Comparison of ENCODE assay signal across 8 cellular contexts in genomic region chr19:6373813-6374108, GRCh38. TPM values are rescaled to one million over a fixed set of nuclear protein-coding genes. Genes with fewer than 3 reads are reported as not detected.
DNase-seq lines count a peak whose midpoint lies in the region; ATAC-seq, FAIRE-seq and TF ChIP-seq lines count a peak whose summit lies in the region.

No MANE protein-coding gene starts in this region.

- ATAC-seq in pancreas: no peak
- no peak for ATAC-seq in GM19328 (IDR thresholded peaks at IDR 0.05; ENCODE audit: unreplicated experiment)

- H3K36me3 ChIP-seq in iPS-20b (ENCODE audit: insufficient read depth, low read depth, low read length) (peaks cover 8% of the 10 kb centered on the region), subcutaneous abdominal adipose tissue (ENCODE audit: control insufficient read depth in 5 of 5, insufficient read depth in 5 of 5, low read length in 5 of 5) (peaks cover 0 to 19% (median 11%) of the 10 kb centered on the region in 5 donors), pancreas (no peaks in the 10 kb centered on the region)

- H3K9me3 Mint-ChIP-seq in T-helper 2 cell treated with Interferon-gamma antibody and Interleukin-4, amounts not matched to agents 5 μg/mL and 100 μg/mL, for 36 hours: no peaks in the 10 kb centered on the region
- H3K9me3 Mint-ChIP-seq in activated T-helper 1 cell treated with anti-CD3 and anti-CD28 coated beads, Interleukin-12 subunit alpha, Interleukin-12 subunit beta, Interleukin-2, Interleukin-4 antibody, amounts not matched to agents 30 ng/mL and 10 ng/mL and 1 ng/mL, durations not matched to agents 14 hours and 24 hours and 36 hours: no peaks in the 10 kb centered on the region

- peak overlapping the region; percentile 88 for H3K4me3 Mint-ChIP-seq in T-helper 2 cell treated with Interferon-gamma antibody and Interleukin-4, amounts not matched to agents 5 μg/mL and 100 μg/mL, for 36 hours
- peak overlapping the region; percentile 81 for H3K4me3 Mint-ChIP-seq in activated T-helper 1 cell treated with anti-CD3 and anti-CD28 coated beads, Interleukin-12 subunit alpha, Interleukin-12 subunit beta, Interleukin-2, Interleukin-4 antibody, amounts not matched to agents 30 ng/mL and 10 ng/mL and 1 ng/mL, durations not matched to agents 14 hours and 24 hours and 36 hours

- peak overlapping the region; percentile 81 for H3K27ac ChIP-seq in iPS-20b (ENCODE audit: low read length)
- H3K27ac ChIP-seq in subcutaneous abdominal adipose tissue (ENCODE audit: low read depth, low read length): no peak overlapping the region
- peak overlapping the region in 2 of 4 donors; percentile 30 to 97 for H3K27ac ChIP-seq in pancreas

- no peak for TF ChIP-seq CTCF in pancreas (IDR thresholded peaks at IDR 0.05)

- H3K4me1 ChIP-seq in iPS-20b (ENCODE audit: insufficient read depth, low read length): no peaks in the 10 kb centered on the region
- peaks cover 0 to 28% (median 19%) of the 10 kb centered on the region in 5 donors for H3K4me1 ChIP-seq in subcutaneous abdominal adipose tissue (ENCODE audit: control insufficient read depth in 5 of 5, insufficient read depth in 5 of 5, low read length in 5 of 5)
- H3K4me1 ChIP-seq in pancreas: peaks cover 0 to 4% (median 0%) of the 10 kb centered on the region in 3 donors

- H3K9ac ChIP-seq in iPS-20b (ENCODE audit: low read depth, low read length) (peak overlapping the region; percentile 67; the same call in 1 of the 2 replicates), subcutaneous abdominal adipose tissue (ENCODE audit: low read length in 5 of 5) (no peak overlapping the region)

- no peak for DNase-seq in T-helper 2 cell treated with Interferon-gamma antibody and Interleukin-4, amounts not matched to agents 5 μg/mL and 100 μg/mL, for 36 hours (ENCODE audit: low spot score)
- DNase-seq in T-helper 2 cell: no peak
- no peak for DNase-seq in activated T-helper 1 cell treated with anti-CD3 and anti-CD28 coated beads, Interleukin-12 subunit alpha, Interleukin-12 subunit beta, Interleukin-2, Interleukin-4 antibody, amounts not matched to agents 30 ng/mL and 10 ng/mL and 1 ng/mL, durations not matched to agents 14 hours and 24 hours and 36 hours (ENCODE audit: low spot score)
- DNase-seq in pancreas: no peak
- no peak for DNase-seq in NCI-H510A (lab: John Stamatoyannopoulos, UW)

- whole genome bisulfite sequencing in pancreas, 2 donors: 39 to 58% methylated on average over 5 of the region's 5 CpGs

- peaks cover 16% of the 10 kb centered on the region for H3K4me1 Mint-ChIP-seq in T-helper 2 cell treated with Interferon-gamma antibody and Interleukin-4, amounts not matched to agents 5 μg/mL and 100 μg/mL, for 36 hours (ENCODE audit: low read depth)
- peaks cover 11% of the 10 kb centered on the region for H3K4me1 Mint-ChIP-seq in activated T-helper 1 cell treated with anti-CD3 and anti-CD28 coated beads, Interleukin-12 subunit alpha, Interleukin-12 subunit beta, Interleukin-2, Interleukin-4 antibody, amounts not matched to agents 30 ng/mL and 10 ng/mL and 1 ng/mL, durations not matched to agents 14 hours and 24 hours and 36 hours (ENCODE audit: low read depth)

- peak overlapping the region; percentile 60 for H3K4me3 ChIP-seq in iPS-20b (ENCODE audit: low read length)
- H3K4me3 ChIP-seq in subcutaneous abdominal adipose tissue (ENCODE audit: low read depth in 1 of 5, low read length in 5 of 5): peak overlapping the region; percentile 25 to 96 (median 57)
- H3K4me3 ChIP-seq in pancreas: peak overlapping the region in 2 of 4 donors; percentile 89 to 95

- no peaks in the 10 kb centered on the region for H3K27me3 Mint-ChIP-seq in T-helper 2 cell treated with Interferon-gamma antibody and Interleukin-4, amounts not matched to agents 5 μg/mL and 100 μg/mL, for 36 hours (ENCODE audit: low read depth)
- H3K27me3 Mint-ChIP-seq in activated T-helper 1 cell treated with anti-CD3 and anti-CD28 coated beads, Interleukin-12 subunit alpha, Interleukin-12 subunit beta, Interleukin-2, Interleukin-4 antibody, amounts not matched to agents 30 ng/mL and 10 ng/mL and 1 ng/mL, durations not matched to agents 14 hours and 24 hours and 36 hours (ENCODE audit: insufficient read depth): no peaks in the 10 kb centered on the region

- FAIRE-seq in pancreas (lab: Jason Lieb, UNC): no peak

- H3K36me3 Mint-ChIP-seq in T-helper 2 cell treated with Interferon-gamma antibody and Interleukin-4, amounts not matched to agents 5 μg/mL and 100 μg/mL, for 36 hours (ENCODE audit: low read depth): peaks cover 14% of the 10 kb centered on the region
- peaks cover 12% of the 10 kb centered on the region for H3K36me3 Mint-ChIP-seq in activated T-helper 1 cell treated with anti-CD3 and anti-CD28 coated beads, Interleukin-12 subunit alpha, Interleukin-12 subunit beta, Interleukin-2, Interleukin-4 antibody, amounts not matched to agents 30 ng/mL and 10 ng/mL and 1 ng/mL, durations not matched to agents 14 hours and 24 hours and 36 hours (ENCODE audit: low read depth)

- H3K27ac Mint-ChIP-seq in T-helper 2 cell treated with Interferon-gamma antibody and Interleukin-4, amounts not matched to agents 5 μg/mL and 100 μg/mL, for 36 hours: peak overlapping the region; percentile 91
- peak overlapping the region; percentile 81 for H3K27ac Mint-ChIP-seq in activated T-helper 1 cell treated with anti-CD3 and anti-CD28 coated beads, Interleukin-12 subunit alpha, Interleukin-12 subunit beta, Interleukin-2, Interleukin-4 antibody, amounts not matched to agents 30 ng/mL and 10 ng/mL and 1 ng/mL, durations not matched to agents 14 hours and 24 hours and 36 hours

- intact Hi-C loops in activated T-helper 1 cell treated with anti-CD3 and anti-CD28 coated beads, Interleukin-12 subunit alpha, Interleukin-12 subunit beta, Interleukin-2, Interleukin-4 antibody, amounts not matched to agents 30 ng/mL and 10 ng/mL and 1 ng/mL, durations not matched to agents 14 hours and 24 hours and 36 hours (cut with micrococcal nuclease): loop anchor here (1.0 to 2.0 kb wide), 12 partner anchors 20 to 687 kb away; partner anchors contain the start of genes DUS3L, GTF2F1, RFX2 and SH2D3A
- intact Hi-C loops in pancreas (cut with DNase I): no loop called here

- no peaks in the 10 kb centered on the region for H3K9me3 ChIP-seq in iPS-20b (ENCODE audit: insufficient read depth, low read depth, low read length)
- no peaks in the 10 kb centered on the region for H3K9me3 ChIP-seq in subcutaneous abdominal adipose tissue (ENCODE audit: control insufficient read depth in 5 of 5, low read length in 5 of 5)
- H3K9me3 ChIP-seq in pancreas: no peaks in the 10 kb centered on the region

- H3K27me3 ChIP-seq in iPS-20b (ENCODE audit: insufficient read depth, low read length) (no peaks in the 10 kb centered on the region), subcutaneous abdominal adipose tissue (ENCODE audit: control insufficient read depth in 5 of 5, insufficient read depth in 4 of 5, low read length in 5 of 5) (no peaks in the 10 kb centered on the region), pancreas (no peaks in the 10 kb centered on the region)

RNA-seq across cellular contexts. Expression of gene ALKBH7, which starts 1.2 kb away (rescaled TPM):
- 24.8 and 27.1 TPM in 2 replicates for total RNA-seq in activated T-helper 1 cell treated with anti-CD3 and anti-CD28 coated beads, Interleukin-12 subunit alpha, Interleukin-12 subunit beta, Interleukin-2, Interleukin-4 antibody, amounts not matched to agents 30 ng/mL and 10 ng/mL and 1 ng/mL, durations not matched to agents 14 hours and 24 hours and 36 hours
- 10 to 100 TPM; 35.2 to 69.4 (median 53.4) TPM for total RNA-seq in pancreas
- 10 to 100 TPM; 29.3 to 61.4 TPM for polyA plus RNA-seq in pancreas

RNA-seq across cellular contexts. Expression of gene PSPN, which starts 2.0 kb away (rescaled TPM):
- 1.3 and 1.6 TPM in 2 replicates for total RNA-seq in activated T-helper 1 cell treated with anti-CD3 and anti-CD28 coated beads, Interleukin-12 subunit alpha, Interleukin-12 subunit beta, Interleukin-2, Interleukin-4 antibody, amounts not matched to agents 30 ng/mL and 10 ng/mL and 1 ng/mL, durations not matched to agents 14 hours and 24 hours and 36 hours
- total RNA-seq in pancreas: 1 to 10 TPM in 2 of 6 donors, under 1 TPM in 4; 0.64 to 1.4 (median 0.81) TPM
- polyA plus RNA-seq in pancreas: 1 to 10 TPM; 1.0 to 1.1 TPM

RNA-seq across cellular contexts. Expression of gene CLPP, which starts 12.4 kb away (rescaled TPM):
- 180 and 201 TPM in 2 replicates for total RNA-seq in activated T-helper 1 cell treated with anti-CD3 and anti-CD28 coated beads, Interleukin-12 subunit alpha, Interleukin-12 subunit beta, Interleukin-2, Interleukin-4 antibody, amounts not matched to agents 30 ng/mL and 10 ng/mL and 1 ng/mL, durations not matched to agents 14 hours and 24 hours and 36 hours
- total RNA-seq in pancreas: 10 to 100 TPM; 29.1 to 39.5 (median 31.5) TPM
- polyA plus RNA-seq in pancreas: 10 to 100 TPM; 34.8 to 39.8 TPM

RNA-seq across cellular contexts. Expression of gene GTF2F1, which starts 19.2 kb away (rescaled TPM):
- 62.9 and 65.5 TPM in 2 replicates for total RNA-seq in activated T-helper 1 cell treated with anti-CD3 and anti-CD28 coated beads, Interleukin-12 subunit alpha, Interleukin-12 subunit beta, Interleukin-2, Interleukin-4 antibody, amounts not matched to agents 30 ng/mL and 10 ng/mL and 1 ng/mL, durations not matched to agents 14 hours and 24 hours and 36 hours
- total RNA-seq in pancreas: 10 to 100 TPM; 28.3 to 39.5 (median 32.8) TPM
- polyA plus RNA-seq in pancreas: 10 to 100 TPM; 40.9 to 49.3 TPM

RNA-seq across cellular contexts. Expression of gene ACER1, which starts 40.3 kb away (rescaled TPM):
- 0.24 TPM in 1 of 2 replicates, not detected in the other for total RNA-seq in activated T-helper 1 cell treated with anti-CD3 and anti-CD28 coated beads, Interleukin-12 subunit alpha, Interleukin-12 subunit beta, Interleukin-2, Interleukin-4 antibody, amounts not matched to agents 30 ng/mL and 10 ng/mL and 1 ng/mL, durations not matched to agents 14 hours and 24 hours and 36 hours
- total RNA-seq in pancreas: not detected
- not detected for polyA plus RNA-seq in pancreas
